In genomic region chr9:85166808-85167545, GRCh38 we compare ENCODE assay signal across 25 cellular contexts.
"Had no signal": no experiment of that assay in that cellular context is flagged by ENCODE, and none has a peak within 500 bp of the region (broad histone marks: within the 10 kb centered on the region; RNA-seq: fewer than 3 reads in every experiment).

No MANE protein-coding gene starts in this region.

- H3K4me1 ChIP-seq: Peyer's patch, SJCRH30 had no signal

- H3K4me3 Mint-ChIP-seq: activated CD4-positive, alpha-beta memory T cell treated with anti-CD3 and anti-CD28 coated beads, Interleukin-2, amount 10 ng/mL, durations not matched to agents 7 days and 5 days; activated CD4-positive, alpha-beta T cell treated with anti-CD3 and anti-CD28 coated beads for 36 hours; activated naive CD4-positive, alpha-beta T cell treated with anti-CD3 and anti-CD28 coated beads for 36 hours; activated naive CD8-positive, alpha-beta T cell treated with anti-CD3 and anti-CD28 coated beads for 36 hours; activated T-helper 17 cell treated with anti-CD3 and anti-CD28 coated beads, Interleukin-2, amount 50 U/mL, for 72 hours; T-helper 1 cell treated with Interleukin-12 subunit alpha and Interleukin-12 subunit beta and Interleukin-4 antibody, amounts not matched to agents 30 μg/mL and 1 μg/mL, for 36 hours had no signal

- FAIRE-seq: TTC549 had no signal

- DNase-seq: activated CD4-positive, alpha-beta memory T cell treated with anti-CD3 and anti-CD28 coated beads, Interleukin-2, amount 10 ng/mL, durations not matched to agents 7 days and 5 days; activated CD4-positive, alpha-beta T cell treated with anti-CD3 and anti-CD28 coated beads for 36 hours; activated CD4-positive, alpha-beta T cell treated with anti-CD3 and anti-CD28 coated beads, Interleukin-2, amount 50 U/mL, for 1 hour; activated gamma-delta T cell; activated naive CD4-positive, alpha-beta T cell treated with anti-CD3 and anti-CD28 coated beads for 36 hours; activated naive CD8-positive, alpha-beta T cell treated with anti-CD3 and anti-CD28 coated beads for 36 hours; activated T-cell treated with anti-CD3 and anti-CD28 coated beads for 4 hours; activated T-cell treated with anti-CD3 and anti-CD28 coated beads, Interleukin-2, amount 50 U/mL, for 48 hours; brain microvascular endothelial cell; NCI-H1092; NCI-H1417; NCI-H1930; NCI-H2171; NCI-H2227 treated with DMSO at 0.1 percent for 48 hours; NCI-H446 treated with DMSO at 0.1 percent for 48 hours; NCI-H526 treated with DMSO at 0.1 percent for 48 hours; Peyer's patch; Right ventricle myocardium superior; SJCRH30 had no signal

- H3K27me3 Mint-ChIP-seq: activated CD4-positive, alpha-beta memory T cell treated with anti-CD3 and anti-CD28 coated beads, Interleukin-2, amount 10 ng/mL, durations not matched to agents 7 days and 5 days; activated CD4-positive, alpha-beta T cell treated with anti-CD3 and anti-CD28 coated beads for 36 hours; activated naive CD8-positive, alpha-beta T cell treated with anti-CD3 and anti-CD28 coated beads for 36 hours; activated T-helper 17 cell treated with anti-CD3 and anti-CD28 coated beads, Interleukin-2, amount 50 U/mL, for 72 hours had no signal

- H3K36me3 Mint-ChIP-seq: activated naive CD8-positive, alpha-beta T cell treated with anti-CD3 and anti-CD28 coated beads for 36 hours had no signal

- H3K4me2 ChIP-seq: KMS-11 had no signal

- H3K36me3 ChIP-seq: brain microvascular endothelial cell, cardiac muscle cell, Peyer's patch, SJCRH30 had no signal

- H3K4me1 Mint-ChIP-seq: activated CD4-positive, alpha-beta memory T cell treated with anti-CD3 and anti-CD28 coated beads, Interleukin-2, amount 10 ng/mL, durations not matched to agents 7 days and 5 days; activated CD4-positive, alpha-beta T cell treated with anti-CD3 and anti-CD28 coated beads for 36 hours; activated naive CD8-positive, alpha-beta T cell treated with anti-CD3 and anti-CD28 coated beads for 36 hours; activated T-helper 17 cell treated with anti-CD3 and anti-CD28 coated beads, Interleukin-2, amount 50 U/mL, for 72 hours had no signal

- H3K27ac Mint-ChIP-seq: activated CD4-positive, alpha-beta memory T cell treated with anti-CD3 and anti-CD28 coated beads, Interleukin-2, amount 10 ng/mL, durations not matched to agents 7 days and 5 days; activated CD4-positive, alpha-beta T cell treated with anti-CD3 and anti-CD28 coated beads for 36 hours; activated naive CD4-positive, alpha-beta T cell treated with anti-CD3 and anti-CD28 coated beads for 36 hours; activated naive CD8-positive, alpha-beta T cell treated with anti-CD3 and anti-CD28 coated beads for 36 hours; activated T-helper 17 cell treated with anti-CD3 and anti-CD28 coated beads, Interleukin-2, amount 50 U/mL, for 72 hours; T-helper 1 cell treated with Interleukin-12 subunit alpha and Interleukin-12 subunit beta and Interleukin-4 antibody, amounts not matched to agents 30 μg/mL and 1 μg/mL, for 36 hours had no signal

- H3K27me3 ChIP-seq: brain microvascular endothelial cell, cardiac muscle cell, Peyer's patch, SJCRH30 had no signal

- ATAC-seq: activated CD4-positive, alpha-beta T cell treated with anti-CD3 and anti-CD28 coated beads for 36 hours; activated T-helper 17 cell treated with anti-CD3 and anti-CD28 coated beads, Interleukin-2, amount 50 U/mL, for 72 hours had no signal

- H3K9me3 Mint-ChIP-seq: activated naive CD8-positive, alpha-beta T cell treated with anti-CD3 and anti-CD28 coated beads for 36 hours; T-helper 1 cell treated with Interleukin-12 subunit alpha and Interleukin-12 subunit beta and Interleukin-4 antibody, amounts not matched to agents 30 μg/mL and 1 μg/mL, for 36 hours had no signal

- H3K27ac ChIP-seq: brain microvascular endothelial cell, cardiac muscle cell, KMS-11, Peyer's patch, RWPE1, SJCRH30 had no signal

- H3K4me3 ChIP-seq: cardiac muscle cell, Peyer's patch, SJCRH30 had no signal
